ENCODE assay signal across 9 cellular contexts in genomic region chr11:46348566-46348981, GRCh38.
DNase-seq lines count a peak whose midpoint lies in the region; ATAC-seq and TF ChIP-seq lines count a peak whose summit lies in the region.
"Had no signal": no experiment of that assay in that cellular context is flagged by ENCODE, and none has a peak within 500 bp of the region (broad histone marks: within the 10 kb centered on the region; RNA-seq: fewer than 3 reads in every experiment).

No MANE protein-coding gene starts in this region.

- H3K9me2 ChIP-seq in DOHH2 (replicated peaks; ENCODE audit: control insufficient read depth, low read length): no peaks in the 10 kb centered on the region

- H3K27me3 Mint-ChIP-seq in T-helper 2 cell treated with Interferon-gamma antibody and Interleukin-4, amounts not matched to agents 5 μg/mL and 100 μg/mL, for 36 hours (ENCODE audit: low read depth): peaks cover 4% of the 10 kb centered on the region

- H3K36me3 ChIP-seq in DOHH2 (ENCODE audit: control insufficient read depth, low read length): no peaks in the 10 kb centered on the region; the same call in 1 of the 2 replicates
- no peaks in the 10 kb centered on the region for H3K36me3 ChIP-seq in parathyroid adenoma (ENCODE audit: control insufficient read depth, insufficient read depth, low read length)

- H3K9me3 Mint-ChIP-seq in T-helper 2 cell treated with Interferon-gamma antibody and Interleukin-4, amounts not matched to agents 5 μg/mL and 100 μg/mL, for 36 hours: no peaks in the 10 kb centered on the region

- peak overlapping the region; percentile 94 for H3K27ac Mint-ChIP-seq in T-helper 2 cell treated with Interferon-gamma antibody and Interleukin-4, amounts not matched to agents 5 μg/mL and 100 μg/mL, for 36 hours

- H3K4me3 ChIP-seq in DOHH2 (ENCODE audit: low read length) (peak overlapping the region; percentile 89), epithelial cell of esophagus (ENCODE audit: low read length) (peak overlapping the region; percentile 72), parathyroid adenoma (ENCODE audit: low read depth, low read length) (no peak overlapping the region)

- H3K4me3 Mint-ChIP-seq in T-helper 2 cell treated with Interferon-gamma antibody and Interleukin-4, amounts not matched to agents 5 μg/mL and 100 μg/mL, for 36 hours: peak overlapping the region; percentile 95

- 0 out of 2 replicates have a peak, but pooled peaks cover 2% of the 10 kb centered on the region for H3F3A ChIP-seq in DOHH2 (ENCODE audit: control insufficient read depth, insufficient read depth)

- peaks cover 14% of the 10 kb centered on the region for H4K20me1 ChIP-seq in DOHH2 (ENCODE audit: control insufficient read depth, insufficient read depth, low read depth, low read length)

- H3K79me2 ChIP-seq in DOHH2 (ENCODE audit: control insufficient read depth, low read length): peaks cover 58% of the 10 kb centered on the region
- peaks cover 22% of the 10 kb centered on the region for H3K79me2 ChIP-seq in parathyroid adenoma

- H3K27me3 ChIP-seq in DOHH2 (ENCODE audit: control insufficient read depth, low read length) (peaks cover 31% of the 10 kb centered on the region), parathyroid adenoma (ENCODE audit: control insufficient read depth, insufficient read depth, low read length) (no peaks in the 10 kb centered on the region)

- peak overlapping the region; percentile 93 for H3K4me2 ChIP-seq in DOHH2 (ENCODE audit: low read length)
- peak overlapping the region; percentile 81 for H3K4me2 ChIP-seq in parathyroid adenoma (ENCODE audit: low read length)

- peaks cover 35% of the 10 kb centered on the region for H3K36me3 Mint-ChIP-seq in T-helper 2 cell treated with Interferon-gamma antibody and Interleukin-4, amounts not matched to agents 5 μg/mL and 100 μg/mL, for 36 hours (ENCODE audit: low read depth)

- H3K9ac ChIP-seq in parathyroid adenoma: no peak overlapping the region

- H3K9me3 ChIP-seq in DOHH2 (ENCODE audit: control insufficient read depth, insufficient read depth, low read length): no peaks in the 10 kb centered on the region
- no peaks in the 10 kb centered on the region for H3K9me3 ChIP-seq in parathyroid adenoma (ENCODE audit: control insufficient read depth, low read length)

- no peak for ATAC-seq in HG03025 (IDR thresholded peaks at IDR 0.05; ENCODE audit: low FRiP score, unreplicated experiment)

- H2AFZ ChIP-seq in parathyroid adenoma: no peak overlapping the region

- peaks cover 46% of the 10 kb centered on the region for H3K4me1 ChIP-seq in DOHH2 (ENCODE audit: control insufficient read depth, low read length)
- peaks cover 3% of the 10 kb centered on the region for H3K4me1 ChIP-seq in parathyroid adenoma

- DNase-seq in T-helper 2 cell treated with Interferon-gamma antibody and Interleukin-4, amounts not matched to agents 5 μg/mL and 100 μg/mL, for 36 hours (ENCODE audit: low spot score): no peak
- DNase-seq in epithelial cell of esophagus (ENCODE audit: low read depth): no peak
- no peak for DNase-seq in hippocampal formation (lab: John Stamatoyannopoulos, UW)
- no peak for DNase-seq in NCI-H2171 treated with DMSO at 0.1 percent for 48 hours (lab: John Stamatoyannopoulos, UW)
- no peak for DNase-seq in C1 segment of cervical spinal cord (lab: John Stamatoyannopoulos, UW)
- DNase-seq: GOT3 had no signal

- peaks cover 72% of the 10 kb centered on the region for H3K4me1 Mint-ChIP-seq in T-helper 2 cell treated with Interferon-gamma antibody and Interleukin-4, amounts not matched to agents 5 μg/mL and 100 μg/mL, for 36 hours (ENCODE audit: low read depth)

- TF ChIP-seq CTCF in DOHH2 (IDR thresholded peaks at IDR 0.05; ENCODE audit: low read depth, low read length, poor library complexity, severe bottlenecking): no peak
- no peak for TF ChIP-seq CTCF in epithelial cell of esophagus (IDR thresholded peaks at IDR 0.05; ENCODE audit: insufficient read depth, low read depth, low read length, missing control alignments)
- no peak for TF ChIP-seq CTCF in parathyroid adenoma (IDR thresholded peaks at IDR 0.05)

- H3K27ac ChIP-seq in DOHH2 (ENCODE audit: low read depth, low read length): no peak overlapping the region
- H3K27ac ChIP-seq in parathyroid adenoma: no peak overlapping the region
